8 cellular contexts compared by ENCODE assay signal in genomic region chr9:70420267-70421019, GRCh38. TPM values are rescaled to one million over a fixed set of nuclear protein-coding genes. Genes with fewer than 3 reads are reported as not detected.
A peak's percentile ranks its signal among the peaks of the same experiment; 100 is the strongest.
DNase-seq lines count a peak whose midpoint lies in the region; ATAC-seq and TF ChIP-seq lines count a peak whose summit lies in the region.

No MANE protein-coding gene starts in this region.

- DNase-seq in GDM1 (lab: John Stamatoyannopoulos, UW) (peak; percentile 78), H9 (peak; percentile 87), NCI-H1048 (lab: John Stamatoyannopoulos, UW) (peak; percentile 35), body of pancreas (peak; percentile 97), iPS DF 6.9 (ENCODE audit: low read depth, low spot score) (no peak), retinal pigment epithelial cell (ENCODE audit: low read depth) (peak; percentile 94), GM20000 (ENCODE audit: low spot score) (no peak)

- H3K4me3 ChIP-seq in SU-DHL-6 (ENCODE audit: insufficient read depth, low read length, poor library complexity, severe bottlenecking) (peak overlapping the region; percentile 82), body of pancreas (peak overlapping the region in 1 of 2 donors; percentile 5), iPS DF 6.9 (ENCODE audit: low read length) (peak overlapping the region; percentile 54), retinal pigment epithelial cell (ENCODE audit: low read length) (peak overlapping the region; percentile 46)

- no peak overlapping the region for H3K56ac ChIP-seq in H9 (ENCODE audit: insufficient read length, low read depth, low read length)

- H3K9me3 Mint-ChIP-seq in H9 = no peaks in the 10 kb centered on the region

- no peak overlapping the region for H4K8ac ChIP-seq in H9 (replicated peaks; ENCODE audit: insufficient read length, low read depth, low read length)

- peaks cover 25% of the 10 kb centered on the region for H3F3A ChIP-seq in SU-DHL-6 (ENCODE audit: insufficient read depth)

- H3K9ac ChIP-seq in H9 (ENCODE audit: extremely low read depth, insufficient read length, low read length) (peak overlapping the region; percentile 64), SU-DHL-6 (ENCODE audit: low read length) (peak overlapping the region; percentile 68)

- H3K79me1 ChIP-seq in H9 (ENCODE audit: insufficient read depth, low read depth, low read length, poor library complexity, severe bottlenecking) = no peaks in the 10 kb centered on the region

- TF ChIP-seq CTCF in H9 (conservative IDR thresholded peaks at IDR 0.05) = no peak
- no peak for TF ChIP-seq CTCF in SU-DHL-6 (IDR thresholded peaks at IDR 0.05; ENCODE audit: insufficient read depth, low read length, poor library complexity, severe bottlenecking)
- TF ChIP-seq CTCF in body of pancreas (IDR thresholded peaks at IDR 0.05) = no peak
- no peak for TF ChIP-seq CTCF in retinal pigment epithelial cell (conservative IDR thresholded peaks at IDR 0.05; ENCODE audit: low read depth, low read length)
- TF ChIP-seq CTCF in GM20000 (IDR thresholded peaks at IDR 0.05; ENCODE audit: extremely low read depth, missing control alignments) = no peak

- no peaks in the 10 kb centered on the region for H3K9me2 ChIP-seq in SU-DHL-6 (replicated peaks; ENCODE audit: insufficient read depth, low read length)

- H3K4me1 ChIP-seq in H9 (ENCODE audit: insufficient read depth, low read length) = peaks cover 5% of the 10 kb centered on the region; the same call in 1 of the 2 replicates
- H3K4me1 ChIP-seq in body of pancreas = peaks cover 58% of the 10 kb centered on the region
- H3K4me1 ChIP-seq in iPS DF 6.9 (ENCODE audit: control insufficient read depth, insufficient read depth, low read length) = peaks cover 3% of the 10 kb centered on the region; the same call in 1 of the 2 replicates

- H3K23me2 ChIP-seq in H9 (ENCODE audit: insufficient read length, low read depth, low read length, poor library complexity, severe bottlenecking) = peaks cover 18% of the 10 kb centered on the region

- H3K4ac ChIP-seq in H9 (ENCODE audit: low read depth, low read length) = no peak overlapping the region

- no peak overlapping the region for H2BK5ac ChIP-seq in H9 (ENCODE audit: insufficient read length, low read length)

- no peak overlapping the region for H3K23ac ChIP-seq in H9 (ENCODE audit: insufficient read length, low read depth, low read length)

- peaks cover 19 to 28% of the 10 kb centered on the region in 2 experiments for H3K4me1 Mint-ChIP-seq in H9

- no peak overlapping the region for H4K5ac ChIP-seq in H9 (ENCODE audit: insufficient read length, low read depth, low read length)

- no peak overlapping the region for H2BK20ac ChIP-seq in H9 (ENCODE audit: low read depth, low read length, poor library complexity, severe bottlenecking)

- H3T11ph ChIP-seq in H9 (ENCODE audit: low read length) = no peak overlapping the region

- peak overlapping the region; percentile 78 to 94 for H3K4me3 Mint-ChIP-seq in H9

- H3K4me2 ChIP-seq in H9 (ENCODE audit: insufficient read depth, insufficient read length, low read length) (peak overlapping the region; percentile 61), SU-DHL-6 (ENCODE audit: low read depth, low read length, poor library complexity, severe bottlenecking) (peak overlapping the region; percentile 87)

- H3K27me3 ChIP-seq in H9 (ENCODE audit: insufficient read depth, low read length) = no peaks in the 10 kb centered on the region; the same call in 1 of the 2 replicates
- H3K27me3 ChIP-seq in SU-DHL-6 (ENCODE audit: low read length) = no peaks in the 10 kb centered on the region
- H3K27me3 ChIP-seq in body of pancreas = no peaks in the 10 kb centered on the region
- peaks cover 1% of the 10 kb centered on the region; the same call in 1 of the 2 replicates for H3K27me3 ChIP-seq in iPS DF 6.9 (ENCODE audit: control insufficient read depth, insufficient read depth, low read length)

- H3K18ac ChIP-seq in H9 (ENCODE audit: insufficient read length, low read depth, low read length) = no peak overlapping the region

- H2AK5ac ChIP-seq in H9 (ENCODE audit: insufficient read length, low read length) = no peak overlapping the region

- H3K27me3 Mint-ChIP-seq in H9 (ENCODE audit: low read depth) = peaks cover 57% of the 10 kb centered on the region

- no peak overlapping the region for H4K91ac ChIP-seq in H9 (ENCODE audit: insufficient read length, low read depth, low read length)

- H3K14ac ChIP-seq in H9 (ENCODE audit: insufficient read depth, low read length) = no peak overlapping the region

- no peaks in the 10 kb centered on the region for H3K9me3 ChIP-seq in H9 (ENCODE audit: control insufficient read depth, low read depth, low read length)
- H3K9me3 ChIP-seq in SU-DHL-6 (ENCODE audit: insufficient read depth, low read length) = no peaks in the 10 kb centered on the region
- H3K9me3 ChIP-seq in body of pancreas = no peaks in the 10 kb centered on the region
- H3K9me3 ChIP-seq in iPS DF 6.9 (ENCODE audit: control insufficient read depth, insufficient read depth, low read length) = no peaks in the 10 kb centered on the region

- H3K27ac Mint-ChIP-seq in H9 = peak overlapping the region in 1 of 3 experiments; percentile 57; a peak in 4 of 7 replicates

- H2BK120ac ChIP-seq in H9 (ENCODE audit: low read depth, low read length, poor library complexity, severe bottlenecking) = no peak overlapping the region

- intact Hi-C loops in body of pancreas (cut with DNase I) = no loop called here

- no peaks in the 10 kb centered on the region for H3K36me3 Mint-ChIP-seq in H9 (ENCODE audit: insufficient read depth in 1 of 3, low read depth in 3 of 3)

- H3K36me3 ChIP-seq in SU-DHL-6 (ENCODE audit: low read length) (no peaks in the 10 kb centered on the region), body of pancreas (replicated peaks in 1 of 2; ENCODE audit: insufficient read depth in 1 of 2, low read depth in 2 of 2) (no peaks in the 10 kb centered on the region), iPS DF 6.9 (ENCODE audit: control insufficient read depth, insufficient read depth, low read length) (no peaks in the 10 kb centered on the region)

- ATAC-seq in body of pancreas = peak; percentile 45

- no peak overlapping the region for H2BK12ac ChIP-seq in H9 (ENCODE audit: insufficient read length, low read depth, low read length)

- H4K20me1 ChIP-seq in H9 (ENCODE audit: control insufficient read depth, insufficient read depth, insufficient read length) (no peaks in the 10 kb centered on the region), SU-DHL-6 (ENCODE audit: low read depth, low read length) (no peaks in the 10 kb centered on the region)

- WGBS in H9 (ENCODE audit: extremely low coverage, insufficient read length, low lambda C conversion rate) = no CpG with 5 or more reads among the region's 45 CpGs
- WGBS in body of pancreas, 2 donors = 1% methylated on average over 40 to 44 of the region's 45 CpGs
- no CpG with 5 or more reads among the region's 45 CpGs for WGBS in iPS DF 6.9 (ENCODE audit: insufficient coverage, insufficient read length)

- H2AFZ ChIP-seq in H9 (ENCODE audit: low read length) = no peak overlapping the region
- H2AFZ ChIP-seq in SU-DHL-6 (ENCODE audit: low read depth, low read length, severe bottlenecking) = peak overlapping the region; percentile 91

- H3K27ac ChIP-seq in H9 (ENCODE audit: insufficient read length, low read depth, low read length) = no peak overlapping the region
- H3K27ac ChIP-seq in SU-DHL-6 (ENCODE audit: low read depth, low read length) = no peak overlapping the region
- peak overlapping the region; percentile 100 for H3K27ac ChIP-seq in body of pancreas
- H3K27ac ChIP-seq in iPS DF 6.9 (ENCODE audit: low read length) = no peak overlapping the region

- H3K79me2 ChIP-seq in H9 (ENCODE audit: insufficient read depth, low read length) = no peaks in the 10 kb centered on the region
- no peaks in the 10 kb centered on the region for H3K79me2 ChIP-seq in SU-DHL-6 (ENCODE audit: insufficient read depth, low read length)

- no peak for TF ChIP-seq POLR2A in body of pancreas (IDR thresholded peaks at IDR 0.05)

- H2BK15ac ChIP-seq in H9 (ENCODE audit: low read depth, low read length) = no peak overlapping the region

RNA-seq across cellular contexts. Expression of gene KLF9, which starts 6.0 kb away (rescaled TPM):
- total RNA-seq in H9 (2021) (0.18 and 0.26 TPM in 2 replicates), body of pancreas (10 to 100 TPM; 38.1 to 63.6 TPM)

Comparison
In these comparisons a context has a peak if more than half of its experiments do, and no peak if none do; other contexts are left out.
1. DNase-seq: peak in GDM1 (single experiment), H9 (single experiment), NCI-H1048 (single experiment), body of pancreas (4 of 4) and retinal pigment epithelial cell (single experiment); none in iPS DF 6.9 (single experiment) and GM20000 (single experiment).
2. H3K27ac ChIP-seq: peak in body of pancreas (4 of 4); none in H9 (single experiment), SU-DHL-6 (single experiment) and iPS DF 6.9 (single experiment).
3. RNA of gene KLF9, which starts 6.0 kb away (total RNA-seq): 38.1 to 63.6 TPM in body of pancreas; 0.18 to 0.26 TPM in H9; every median in the first group is over 10 times any median in the second.